ENCODE assay signal across 15 cellular contexts in genomic region chr15:45943255-45943654, GRCh38.
DNase-seq lines count a peak whose midpoint lies in the region; ATAC-seq and TF ChIP-seq lines count a peak whose summit lies in the region.
"Had no signal": no experiment of that assay in that cellular context is flagged by ENCODE, and none has a peak within 500 bp of the region (broad histone marks: within the 10 kb centered on the region; RNA-seq: fewer than 3 reads in every experiment).

No MANE protein-coding gene starts in this region.

- H3K4me1 Mint-ChIP-seq in MCF 10A (ENCODE audit: insufficient read depth, unreplicated experiment): no peaks in the 10 kb centered on the region
- H3K4me1 Mint-ChIP-seq: activated CD4-positive, alpha-beta memory T cell treated with anti-CD3 and anti-CD28 coated beads, Interleukin-2, amount 10 ng/mL, durations not matched to agents 7 days and 5 days; activated naive CD4-positive, alpha-beta T cell treated with anti-CD3 and anti-CD28 coated beads, Interleukin-2, amount 10 ng/mL, durations not matched to agents 7 days and 5 days had no signal

- ATAC-seq in GM21423 (IDR thresholded peaks at IDR 0.05; ENCODE audit: unreplicated experiment): peak; percentile 86
- peak; percentile 87 for ATAC-seq in HG03460 (IDR thresholded peaks at IDR 0.05; ENCODE audit: unreplicated experiment)
- peak; percentile 67 for ATAC-seq in esophagus mucosa
- ATAC-seq in GM21723 (IDR thresholded peaks at IDR 0.05; ENCODE audit: unreplicated experiment): no peak
- ATAC-seq in GM21717 (IDR thresholded peaks at IDR 0.05; ENCODE audit: unreplicated experiment): no peak

- peaks cover 6% of the 10 kb centered on the region for H3K36me3 Mint-ChIP-seq in MCF 10A (ENCODE audit: insufficient read depth, unreplicated experiment)
- H3K36me3 Mint-ChIP-seq: activated naive CD4-positive, alpha-beta T cell treated with anti-CD3 and anti-CD28 coated beads, Interleukin-2, amount 10 ng/mL, durations not matched to agents 7 days and 5 days had no signal

- no TSS peak for BruUV-seq in MCF 10A (replicated peaks; lab: Mats Ljungman, UMichigan)

- no peak for TF ChIP-seq CTCF in MCF 10A (IDR thresholded peaks at IDR 0.05; ENCODE audit: unreplicated experiment)

- intact Hi-C loops in MCF 10A (cut with micrococcal nuclease): no loop called here

- no peak overlapping the region for H3K27ac Mint-ChIP-seq in MCF 10A (ENCODE audit: low read depth, unreplicated experiment)
- H3K27ac Mint-ChIP-seq: activated CD4-positive, alpha-beta memory T cell treated with anti-CD3 and anti-CD28 coated beads, Interleukin-2, amount 10 ng/mL, durations not matched to agents 7 days and 5 days; activated naive CD4-positive, alpha-beta T cell treated with anti-CD3 and anti-CD28 coated beads, Interleukin-2, amount 10 ng/mL, durations not matched to agents 7 days and 5 days had no signal

- H3K27me3 Mint-ChIP-seq in MCF 10A (ENCODE audit: insufficient read depth, unreplicated experiment): no peaks in the 10 kb centered on the region
- H3K27me3 Mint-ChIP-seq: activated CD4-positive, alpha-beta memory T cell treated with anti-CD3 and anti-CD28 coated beads, Interleukin-2, amount 10 ng/mL, durations not matched to agents 7 days and 5 days; activated naive CD4-positive, alpha-beta T cell treated with anti-CD3 and anti-CD28 coated beads, Interleukin-2, amount 10 ng/mL, durations not matched to agents 7 days and 5 days had no signal

- CTCF ChIA-PET in MCF 10A (lab: Yijun Ruan, JAX): interaction anchor here (1.0 to 1.5 kb wide), 3 partner anchors 8 to 20 kb away, joined by 3 to 5 read pairs (median 3); no protein-coding TSS in a partner anchor

- no peak overlapping the region for H3K4me3 Mint-ChIP-seq in MCF 10A (ENCODE audit: unreplicated experiment)
- H3K4me3 Mint-ChIP-seq: activated CD4-positive, alpha-beta memory T cell treated with anti-CD3 and anti-CD28 coated beads, Interleukin-2, amount 10 ng/mL, durations not matched to agents 7 days and 5 days; activated naive CD4-positive, alpha-beta T cell treated with anti-CD3 and anti-CD28 coated beads, Interleukin-2, amount 10 ng/mL, durations not matched to agents 7 days and 5 days had no signal

- DNase-seq in Daoy (ENCODE audit: low read depth) (peak; percentile 27), DMS153 treated with DMSO at 0.1 percent for 48 hours (lab: John Stamatoyannopoulos, UW; ENCODE audit: unreplicated experiment) (no peak), MCF 10A (ENCODE audit: unreplicated experiment) (no peak)
- DNase-seq: activated CD4-positive, alpha-beta memory T cell treated with anti-CD3 and anti-CD28 coated beads, Interleukin-2, amount 10 ng/mL, durations not matched to agents 7 days and 5 days; activated naive CD4-positive, alpha-beta T cell treated with anti-CD3 and anti-CD28 coated beads, Interleukin-2, amount 10 ng/mL, durations not matched to agents 7 days and 5 days; AML-193; mesendoderm; NCI-H1092 treated with DMSO at 0.1 percent for 48 hours; NCI-H510A; T1000 had no signal

- no peaks in the 10 kb centered on the region for H3K9me3 Mint-ChIP-seq in MCF 10A (ENCODE audit: unreplicated experiment)
- H3K9me3 Mint-ChIP-seq: activated CD4-positive, alpha-beta memory T cell treated with anti-CD3 and anti-CD28 coated beads, Interleukin-2, amount 10 ng/mL, durations not matched to agents 7 days and 5 days had no signal

- POLR2A ChIA-PET in MCF 10A (lab: Yijun Ruan, JAX): interaction anchor here (1.2 kb wide), 1 partner anchor 19 kb away, joined by 3 read pairs; no protein-coding TSS in a partner anchor

Comparison
In these comparisons a context has a peak if more than half of its experiments do, and no peak if none do; other contexts are left out.
1. ATAC-seq: peak in GM21423 (single experiment), HG03460 (single experiment) and esophagus mucosa (single experiment); none in GM21723 (single experiment) and GM21717 (single experiment).